ENCODE assay signal across 16 cellular contexts in the genomic region with DNA sequence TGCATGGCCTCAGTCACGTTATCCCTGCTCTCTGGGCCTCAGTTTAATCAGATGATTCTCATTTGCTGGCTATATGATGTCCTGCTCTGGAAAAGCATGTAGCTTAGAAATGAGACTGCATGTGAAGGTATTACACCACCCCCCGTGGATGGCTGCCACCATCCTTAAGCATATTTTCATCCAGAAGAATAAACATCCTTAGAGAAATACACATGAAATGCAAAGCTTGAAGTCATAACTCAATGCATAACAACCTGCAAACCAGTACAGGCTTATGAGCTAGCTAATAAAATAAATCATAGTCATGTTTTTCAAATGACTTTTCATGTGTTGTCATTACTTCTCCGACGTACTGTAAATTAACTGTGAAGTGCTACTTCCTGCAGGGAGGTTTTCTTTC. TPM values are rescaled to one million over a fixed set of nuclear protein-coding genes. Genes with fewer than 3 reads are reported as not detected.
DNase-seq lines count a peak whose midpoint lies in the region; ATAC-seq and TF ChIP-seq lines count a peak whose summit lies in the region.
"Had no signal": no experiment of that assay in that cellular context is flagged by ENCODE, and none has a peak within 500 bp of the region (broad histone marks: within the 10 kb centered on the region; RNA-seq: fewer than 3 reads in every experiment).

No MANE protein-coding gene starts in this region.

- intact Hi-C loops in sigmoid colon (cut with DNase I), result loop anchor here (5.0 kb wide), 1 partner anchor 90 kb away; no protein-coding TSS in a partner anchor

- H3K4me1 ChIP-seq in adipocyte (ENCODE audit: control insufficient read depth, insufficient read depth, low read length), result peaks cover 5% of the 10 kb centered on the region
- H3K4me1 ChIP-seq in sigmoid colon, result peaks cover 0 to 27% (median 19%) of the 10 kb centered on the region in 4 donors

- DNase-seq in EH (ENCODE audit: low read depth), result peak; percentile 45
- DNase-seq in adipocyte (ENCODE audit: low read depth), result peak; percentile 44
- DNase-seq in fibroblast of peridontal ligament (ENCODE audit: extremely low read depth), result peak; percentile 11
- DNase-seq in sigmoid colon, result peak; percentile 59
- no peak for DNase-seq in NCI-H748 (lab: John Stamatoyannopoulos, UW; ENCODE audit: unreplicated experiment)
- DNase-seq: GF-D8, GOT3, KBM-7, NCI-H1417, NCI-H187 treated with DMSO at 0.1 percent for 48 hours, NCI-H2171, NCI-H446 treated with DMSO at 0.1 percent for 48 hours, NCI-H774 had no signal

- H3K9me3 ChIP-seq in adipocyte (ENCODE audit: control insufficient read depth, low read length), result no peaks in the 10 kb centered on the region
- no peaks in the 10 kb centered on the region for H3K9me3 ChIP-seq in sigmoid colon

- 62 to 67% methylated on average over 4 of the region's 4 CpGs for WGBS in sigmoid colon, 2 donors

- peak overlapping the region in 3 of 4 donors; percentile 44 to 71 (median 62) for H3K27ac ChIP-seq in sigmoid colon
- H3K27ac ChIP-seq: C4-2B had no signal

- no peak for TF ChIP-seq CTCF in sigmoid colon (IDR thresholded peaks at IDR 0.05)

- H3K4me3 ChIP-seq in adipocyte (ENCODE audit: low read length) (no peak overlapping the region), sigmoid colon (no peak overlapping the region)

- H3K36me3 ChIP-seq in adipocyte (ENCODE audit: control insufficient read depth, insufficient read depth, low read length, severe bottlenecking), result no peaks in the 10 kb centered on the region
- H3K36me3 ChIP-seq in sigmoid colon, result no peaks in the 10 kb centered on the region

- H3K9ac ChIP-seq in adipocyte (ENCODE audit: low read length), result no peak overlapping the region

- no peak for TF ChIP-seq POLR2A in sigmoid colon (IDR thresholded peaks at IDR 0.05)

- ATAC-seq in GM19023 (IDR thresholded peaks at IDR 0.05; ENCODE audit: unreplicated experiment) (no peak), GM21737 (IDR thresholded peaks at IDR 0.05; ENCODE audit: unreplicated experiment) (no peak)

- H3K27me3 ChIP-seq in adipocyte (replicated peaks; ENCODE audit: control insufficient read depth, insufficient read depth, low read length), result no peaks in the 10 kb centered on the region
- no peaks in the 10 kb centered on the region for H3K27me3 ChIP-seq in sigmoid colon

- no peak for TF ChIP-seq EP300 in sigmoid colon (IDR thresholded peaks at IDR 0.05)

RNA-seq across cellular contexts. Expression of gene SETD4, which starts 37.6 kb away (rescaled TPM):
- 10 to 100 TPM; 14.3 to 19.9 (median 14.8) TPM for total RNA-seq in sigmoid colon
- polyA plus RNA-seq in sigmoid colon, result 10 to 100 TPM in 1 of 3 donors, 1 to 10 TPM in 2; 4.8 to 11.0 (median 6.2) TPM

RNA-seq across cellular contexts. Expression of gene CBR1, which starts 47.1 kb away (rescaled TPM):
- total RNA-seq in sigmoid colon, result 100 to 1,000 TPM; 102 to 264 (median 159) TPM
- polyA plus RNA-seq in sigmoid colon, result 100 to 1,000 TPM; 110 to 214 (median 180) TPM
